In the genomic region with DNA sequence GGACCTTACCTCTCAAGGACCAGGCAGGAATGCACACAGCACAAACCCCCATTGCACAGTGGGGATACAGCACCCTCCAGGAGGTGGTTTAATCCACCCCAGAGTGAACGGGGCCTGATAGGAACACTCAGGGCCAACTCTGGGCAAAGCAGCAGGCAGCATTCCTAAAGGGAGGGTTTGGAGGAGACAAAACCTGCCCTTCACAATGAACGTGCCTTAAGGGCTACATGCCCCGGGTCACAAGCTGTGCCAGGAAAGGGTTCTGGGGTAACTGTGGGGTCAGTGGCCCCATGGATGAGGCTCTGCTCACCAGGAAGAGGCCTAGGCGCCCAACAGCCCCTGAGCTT, we compare ENCODE assay signal across 13 cellular contexts. TPM values are rescaled to one million over a fixed set of nuclear protein-coding genes. Genes with fewer than 3 reads are reported as not detected.
DNase-seq lines count a peak whose midpoint lies in the region; ATAC-seq and TF ChIP-seq lines count a peak whose summit lies in the region.
"Had no signal": no experiment of that assay in that cellular context is flagged by ENCODE, and none has a peak within 500 bp of the region (broad histone marks: within the 10 kb centered on the region; RNA-seq: fewer than 3 reads in every experiment).

No MANE protein-coding gene starts in this region.

- H3K27me3 Mint-ChIP-seq in progenitor cell of endocrine pancreas = peaks cover 7% of the 10 kb centered on the region

- no peaks in the 10 kb centered on the region for H3K36me3 Mint-ChIP-seq in progenitor cell of endocrine pancreas (ENCODE audit: insufficient read depth)

- H3K9me3 ChIP-seq in DND-41 (ENCODE audit: insufficient read depth, low read length, severe bottlenecking) = no peaks in the 10 kb centered on the region
- H3K9me3 ChIP-seq in HUES6 (ENCODE audit: control insufficient read depth, insufficient read depth, low read depth, low read length) = no peaks in the 10 kb centered on the region
- H3K9me3 ChIP-seq in iPS-15b (ENCODE audit: control insufficient read depth, insufficient read depth, low read length) = no peaks in the 10 kb centered on the region
- H3K9me3 ChIP-seq: psoas muscle had no signal

- H3K36me3 ChIP-seq in DND-41 (ENCODE audit: insufficient read depth, low read length) = no peaks in the 10 kb centered on the region
- peaks cover 24% of the 10 kb centered on the region for H3K36me3 ChIP-seq in HUES6 (ENCODE audit: control insufficient read depth, insufficient read depth, low read length)
- peaks cover 22% of the 10 kb centered on the region for H3K36me3 ChIP-seq in iPS-15b (ENCODE audit: control insufficient read depth, insufficient read depth, low read length)

- no peak overlapping the region for H3K27ac ChIP-seq in DND-41 (ENCODE audit: low read length)
- no peak overlapping the region for H3K27ac ChIP-seq in HUES6 (ENCODE audit: low read depth, low read length)
- H3K27ac ChIP-seq: foreskin keratinocyte, psoas muscle had no signal

- H4K20me1 ChIP-seq in DND-41 (ENCODE audit: insufficient read depth, low read length) = peaks cover 3% of the 10 kb centered on the region; the same call in 1 of the 2 replicates

- H2AFZ ChIP-seq in DND-41 (ENCODE audit: low read depth, low read length) = no peak overlapping the region

- H3K4me1 ChIP-seq in DND-41 (ENCODE audit: insufficient read depth, low read length) (no peaks in the 10 kb centered on the region), HUES6 (ENCODE audit: control insufficient read depth, insufficient read depth, low read length) (peaks cover 11% of the 10 kb centered on the region), iPS-15b (ENCODE audit: control insufficient read depth, insufficient read depth, low read length) (peaks cover 8% of the 10 kb centered on the region)
- H3K4me1 ChIP-seq: foreskin keratinocyte, psoas muscle had no signal

- H3K4me2 ChIP-seq in DND-41 (ENCODE audit: insufficient read depth, low read length) = no peak overlapping the region

- no peak overlapping the region for H3K27ac Mint-ChIP-seq in progenitor cell of endocrine pancreas
- H3K27ac Mint-ChIP-seq: activated naive CD8-positive, alpha-beta T cell treated with anti-CD3 and anti-CD28 coated beads, Interleukin-2, amount 50 U/mL, for 24 hours; dendritic cell treated with granulocyte-macrophage colony-stimulating factor and Interleukin-4, amounts not matched to agents 40 ng/mL and 50 ng/mL, for 4 days had no signal

- H3K4me3 ChIP-seq in DND-41 (ENCODE audit: low read depth in 1 of 2, low read length in 2 of 2) (no peak overlapping the region), HUES6 (ENCODE audit: low read depth, low read length) (peak overlapping the region; percentile 87), iPS-15b (ENCODE audit: low read depth, low read length) (peak overlapping the region; percentile 95)

- no peaks in the 10 kb centered on the region for H3K9me3 Mint-ChIP-seq in progenitor cell of endocrine pancreas (ENCODE audit: low read depth)
- H3K9me3 Mint-ChIP-seq: activated naive CD8-positive, alpha-beta T cell treated with anti-CD3 and anti-CD28 coated beads, Interleukin-2, amount 50 U/mL, for 24 hours; dendritic cell treated with granulocyte-macrophage colony-stimulating factor and Interleukin-4, amounts not matched to agents 40 ng/mL and 50 ng/mL, for 4 days had no signal

- no peaks in the 10 kb centered on the region for H3K79me2 ChIP-seq in DND-41 (ENCODE audit: insufficient read depth, low read length)

- ATAC-seq in DND-41 (ENCODE audit: insufficient read depth, low read depth) (no peak), GM19023 (IDR thresholded peaks at IDR 0.05; ENCODE audit: unreplicated experiment) (no peak)
- ATAC-seq: activated naive CD8-positive, alpha-beta T cell treated with anti-CD3 and anti-CD28 coated beads, Interleukin-2, amount 50 U/mL, for 24 hours; psoas muscle had no signal

- H3K27me3 ChIP-seq in DND-41 (ENCODE audit: insufficient read depth, low read length, poor library complexity) (peaks cover 13% of the 10 kb centered on the region), HUES6 (ENCODE audit: control insufficient read depth, insufficient read depth, low read length) (peaks cover 48% of the 10 kb centered on the region), iPS-15b (ENCODE audit: control insufficient read depth, insufficient read depth, low read length) (peaks cover 38% of the 10 kb centered on the region)

- TF ChIP-seq CTCF in DND-41 (IDR thresholded peaks at IDR 0.05; ENCODE audit: borderline replicate concordance, extremely low read depth, low read length, poor library complexity, severe bottlenecking) = no peak
- no peak for TF ChIP-seq CTCF in progenitor cell of endocrine pancreas (IDR thresholded peaks at IDR 0.05; ENCODE audit: unreplicated experiment)

- H3K4me1 Mint-ChIP-seq in progenitor cell of endocrine pancreas (ENCODE audit: low read depth) = peaks cover 7% of the 10 kb centered on the region

- H3K4me3 Mint-ChIP-seq in progenitor cell of endocrine pancreas (ENCODE audit: low read depth) = no peak overlapping the region
- H3K4me3 Mint-ChIP-seq: activated naive CD8-positive, alpha-beta T cell treated with anti-CD3 and anti-CD28 coated beads, Interleukin-2, amount 50 U/mL, for 24 hours had no signal

- DNase-seq in DND-41 (peak; percentile 4), progenitor cell of endocrine pancreas (ENCODE audit: low spot score, unreplicated experiment) (peak; percentile 11), NCI-H1092 (lab: John Stamatoyannopoulos, UW) (no peak), germinal center (ENCODE audit: low spot score) (no peak)
- DNase-seq: foreskin keratinocyte, NCI-H446 had no signal

- H3K9ac ChIP-seq in DND-41 (ENCODE audit: low read depth, low read length) = no peak overlapping the region
- peak overlapping the region; percentile 6 for H3K9ac ChIP-seq in HUES6 (ENCODE audit: low read length)
- H3K9ac ChIP-seq in iPS-15b (ENCODE audit: low read depth, low read length) = peak overlapping the region; percentile 73

RNA-seq across cellular contexts. Expression of a gene that starts 1.1 kb away (rescaled TPM):
- 14.0 and 19.8 TPM in 2 replicates for total RNA-seq in progenitor cell of endocrine pancreas
- total RNA-seq: lung microvascular endothelial cell, psoas muscle had no signal

RNA-seq across cellular contexts. Expression of a gene that starts 23.6 kb away (rescaled TPM):
- 1.8 and 2.8 TPM in 2 replicates for total RNA-seq in progenitor cell of endocrine pancreas

Comparison
In these comparisons a context has a peak if more than half of its experiments do, and no peak if none do; other contexts are left out.
1. DNase-seq: peak in DND-41 (single experiment) and progenitor cell of endocrine pancreas (single experiment); none in NCI-H1092 (single experiment) and germinal center (single experiment).
2. H3K4me3 ChIP-seq: peak in HUES6 (single experiment) and iPS-15b (single experiment); none in DND-41 (0 of 2).